8 cellular contexts compared by ENCODE assay signal in the genomic region with DNA sequence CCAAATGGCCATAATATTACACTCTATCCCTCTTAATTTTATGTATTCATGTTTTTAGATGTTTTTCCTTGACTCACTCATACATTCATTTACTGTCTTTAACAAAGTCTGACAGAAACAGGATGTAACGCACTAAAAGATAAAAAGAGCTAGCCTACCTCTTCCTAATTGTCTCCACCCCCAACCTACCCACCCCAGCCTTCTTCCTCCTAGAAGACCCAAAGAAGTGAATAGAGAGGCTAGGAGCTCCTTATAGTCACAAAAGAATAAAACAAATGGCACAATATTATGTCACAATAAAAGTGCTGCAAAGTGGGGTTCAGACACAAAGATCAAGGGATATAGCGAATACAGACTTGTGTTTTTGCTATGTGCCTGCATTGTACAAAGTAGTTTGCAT. TPM values are rescaled to one million over a fixed set of nuclear protein-coding genes. Genes with fewer than 3 reads are reported as not detected.
DNase-seq lines count a peak whose midpoint lies in the region; ATAC-seq and TF ChIP-seq lines count a peak whose summit lies in the region.

No MANE protein-coding gene starts in this region.

- no TSS peak for BruUV-seq in IMR-90 (replicated peaks; lab: Mats Ljungman, UMichigan)

- H3K27me3 ChIP-seq in IMR-90 (ENCODE audit: control insufficient read depth, insufficient read depth, low read length): no peaks in the 10 kb centered on the region
- H3K27me3 ChIP-seq in brain microvascular endothelial cell (replicated peaks): no peaks in the 10 kb centered on the region
- no peaks in the 10 kb centered on the region for H3K27me3 ChIP-seq in mononuclear cell (ENCODE audit: insufficient read depth, low read length)

- peak overlapping the region; percentile 86; the same call in 1 of the 2 replicates for H3K14ac ChIP-seq in IMR-90 (replicated peaks; ENCODE audit: low read depth, low read length)

- H4K20me1 ChIP-seq in IMR-90 (ENCODE audit: insufficient read depth, low read length): no peaks in the 10 kb centered on the region

- H3K4ac ChIP-seq in IMR-90 (ENCODE audit: low read depth, low read length): peak overlapping the region; percentile 86

- peak overlapping the region; percentile 75 for H3K9ac ChIP-seq in IMR-90 (ENCODE audit: low read depth, low read length)

- intact Hi-C loops in IMR-90 (cut with micrococcal nuclease): no loop called here

- H2BK20ac ChIP-seq in IMR-90 (ENCODE audit: low read depth, low read length): no peak overlapping the region

- 20% methylated on average over 1 of the region's 2 CpGs; no CpG with 5 or more reads in 1 of the 2 experiments for WGBS in IMR-90 (ENCODE audit: extremely low coverage in 2 of 2, insufficient read length in 1 of 2), 2 experiments

- H3K4me2 ChIP-seq in IMR-90 (ENCODE audit: low read depth, low read length): peak overlapping the region; percentile 97

- TF ChIP-seq RAD21 in IMR-90 (IDR thresholded peaks at IDR 0.05; ENCODE audit: low read length): no peak

- no peak overlapping the region for H2AFZ ChIP-seq in IMR-90 (replicated peaks; ENCODE audit: low read length, poor library complexity)

- H3K9me3 ChIP-seq in IMR-90 (ENCODE audit: control insufficient read depth, insufficient read depth, low read length) (no peaks in the 10 kb centered on the region), mononuclear cell (ENCODE audit: low read depth, low read length) (no peaks in the 10 kb centered on the region)

- H3K4me1 ChIP-seq in IMR-90 (ENCODE audit: control insufficient read depth, insufficient read depth, low read length) (no peaks in the 10 kb centered on the region), mononuclear cell (ENCODE audit: insufficient read depth, low read length) (peaks cover 23% of the 10 kb centered on the region)

- peak overlapping the region; percentile 34 for H3K23ac ChIP-seq in IMR-90 (ENCODE audit: low read depth, low read length)

- H3K56ac ChIP-seq in IMR-90 (ENCODE audit: extremely low read depth, insufficient read depth, low read length): peak overlapping the region; percentile 26; the same call in 1 of the 2 replicates

- H3K4me3 ChIP-seq in IMR-90 (ENCODE audit: insufficient read depth, low read depth, low read length) (peak overlapping the region; percentile 64), brain microvascular endothelial cell (ENCODE audit: low read depth, low read length) (peak overlapping the region; percentile 86), mononuclear cell (ENCODE audit: low read length) (peak overlapping the region; percentile 80)

- POLR2A ChIA-PET in IMR-90 (lab: Charles Lee; ENCODE audit: unreplicated experiment): no interaction called here

- peak overlapping the region; percentile 29; the same call in 1 of the 2 replicates for H4K5ac ChIP-seq in IMR-90 (ENCODE audit: low read depth, low read length)

- ATAC-seq in IMR-90 (ENCODE audit: low read depth): no peak

- H3K36me3 ChIP-seq in IMR-90 (ENCODE audit: control insufficient read depth, insufficient read depth, low read length) (peaks cover 11% of the 10 kb centered on the region), brain microvascular endothelial cell (replicated peaks) (peaks cover 15% of the 10 kb centered on the region)

- DNase-seq in IMR-90: no peak
- DNase-seq in brain microvascular endothelial cell: no peak
- no peak for DNase-seq in NCI-H1092 (lab: John Stamatoyannopoulos, UW)
- no peak for DNase-seq in DMS53 (lab: John Stamatoyannopoulos, UW)
- DNase-seq in activated CD4-positive, CD25-positive, alpha-beta regulatory T cell treated with anti-CD3 and anti-CD28 coated beads, Interleukin-2, amount 50 U/mL, for 72 hours: no peak
- no peak for DNase-seq in ureter (ENCODE audit: low spot score)

- H4K8ac ChIP-seq in IMR-90 (ENCODE audit: low read depth in 2 of 2, low read length in 2 of 2): peak overlapping the region; percentile 76 to 97; a peak in 3 of 4 replicates

- H2BK120ac ChIP-seq in IMR-90 (ENCODE audit: low read depth, low read length): no peak overlapping the region

- no peak overlapping the region for H2AK5ac ChIP-seq in IMR-90 (ENCODE audit: low read depth, low read length)

- dilution Hi-C loops in IMR-90 (cut with HindIII; ENCODE audit: low sequenced_read_pairs, unreplicated experiment): no loop called here

- H3K27ac ChIP-seq in 22Rv1: peak overlapping the region; percentile 93; the same call in 1 of the 2 replicates
- no peak overlapping the region for H3K27ac ChIP-seq in IMR-90 (ENCODE audit: insufficient read depth, low read length)
- H3K27ac ChIP-seq in brain microvascular endothelial cell: peak overlapping the region; percentile 99

- H4K91ac ChIP-seq in IMR-90 (ENCODE audit: insufficient read depth, low read depth, low read length): no peak overlapping the region

- in situ Hi-C loops in IMR-90 (cut with MboI; ENCODE audit: low sequenced_read_pairs): no loop called here
- in situ Hi-C loops in brain microvascular endothelial cell (cut with HindIII; ENCODE audit: low pct_ligation_motif_present, low sequenced_read_pairs): no loop called here

- CTCF ChIA-PET in IMR-90 (lab: Yijun Ruan, JAX): no interaction called here

- H3K9me1 ChIP-seq in IMR-90 (ENCODE audit: insufficient read depth, low read length): no peaks in the 10 kb centered on the region

- no peak overlapping the region for H2BK15ac ChIP-seq in IMR-90 (ENCODE audit: low read depth, low read length)

- H2BK5ac ChIP-seq in IMR-90 (ENCODE audit: low read depth, low read length, poor library complexity, severe bottlenecking): no peak overlapping the region

- H3K79me1 ChIP-seq in IMR-90 (ENCODE audit: low read depth in 1 of 2, low read length in 2 of 2): peaks cover 16 to 36% of the 10 kb centered on the region in 2 experiments

- no peak overlapping the region for H3K18ac ChIP-seq in IMR-90 (ENCODE audit: low read depth, low read length)

- peak overlapping the region; percentile 92 for H2AK9ac ChIP-seq in IMR-90 (replicated peaks; ENCODE audit: low read depth, low read length, poor library complexity)

- TF ChIP-seq POLR2A in IMR-90 (IDR thresholded peaks at IDR 0.05; ENCODE audit: low read depth, low read length): no peak

- TF ChIP-seq CTCF in 22Rv1 (IDR thresholded peaks at IDR 0.05): no peak
- TF ChIP-seq CTCF in IMR-90 (conservative IDR thresholded peaks at IDR 0.05; ENCODE audit: low read depth, low read length): no peak
- no peak for TF ChIP-seq CTCF in brain microvascular endothelial cell (IDR thresholded peaks at IDR 0.05; ENCODE audit: low read depth, low read length, missing control alignments)

TF ChIP-seq in IMR-90, 13 proteins besides CTCF, POLR2A, EP300 and RAD21:
- TF ChIP-seq MXI1 (IDR thresholded peaks at IDR 0.05; ENCODE audit: borderline replicate concordance, low read depth, low read length) (no peak), MAFK (IDR thresholded peaks at IDR 0.05; ENCODE audit: low read depth, low read length) (no peak), RFX5 (IDR thresholded peaks at IDR 0.05; ENCODE audit: low read depth, low read length) (no peak), CEBPB (IDR thresholded peaks at IDR 0.05; ENCODE audit: low read depth, low read length) (no peak), FOS (IDR thresholded peaks at IDR 0.05; ENCODE audit: low read depth, low read length) (no peak), RCOR1 (IDR thresholded peaks at IDR 0.05; ENCODE audit: insufficient replicate concordance, low read length) (no peak), MAZ (IDR thresholded peaks at IDR 0.05; ENCODE audit: borderline replicate concordance, low read depth, low read length) (no peak), CHD1 (IDR thresholded peaks at IDR 0.05; ENCODE audit: low read depth, low read length) (no peak), BHLHE40 (IDR thresholded peaks at IDR 0.05; ENCODE audit: low read depth, low read length) (no peak), SMC3 (IDR thresholded peaks at IDR 0.05; ENCODE audit: low read depth, low read length) (no peak)
- TF ChIP-seq, protein P1, sequence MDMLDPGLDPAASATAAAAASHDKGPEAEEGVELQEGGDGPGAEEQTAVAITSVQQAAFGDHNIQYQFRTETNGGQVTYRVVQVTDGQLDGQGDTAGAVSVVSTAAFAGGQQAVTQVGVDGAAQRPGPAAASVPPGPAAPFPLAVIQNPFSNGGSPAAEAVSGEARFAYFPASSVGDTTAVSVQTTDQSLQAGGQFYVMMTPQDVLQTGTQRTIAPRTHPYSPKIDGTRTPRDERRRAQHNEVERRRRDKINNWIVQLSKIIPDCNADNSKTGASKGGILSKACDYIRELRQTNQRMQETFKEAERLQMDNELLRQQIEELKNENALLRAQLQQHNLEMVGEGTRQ (IDR thresholded peaks at IDR 0.05; ENCODE audit: low read depth, low read length): no peak
TF ChIP-seq in IMR-90: peak in this region for 0.

RNA-seq across cellular contexts. Expression of a gene that starts 0.7 kb away (rescaled TPM):
- total RNA-seq in IMR-90 (2012; rRNA removed): 18.3 and 23.6 TPM in 2 replicates
- polyA plus RNA-seq in IMR-90 (2012; rRNA removed): 7.4 and 10.1 TPM in 2 replicates
- 0.81 and 1.8 TPM in 2 replicates for polyA plus RNA-seq in IMR-90 (2012; cell fraction: cytosol; rRNA removed)
- polyA plus RNA-seq in IMR-90 (2012; cell fraction: nucleus; rRNA removed; ENCODE audit: low replicate concordance): 1.8 and 19.2 TPM in 2 replicates
- 34.2 TPM for total RNA-seq in mononuclear cell
- total RNA-seq in ureter: 60.2 TPM

RNA-seq across cellular contexts. Expression of a gene that starts 1.3 kb away (rescaled TPM):
- total RNA-seq in IMR-90 (2012; rRNA removed): 1.4 and 3.6 TPM in 2 replicates
- 0.90 and 2.0 TPM in 2 replicates for polyA plus RNA-seq in IMR-90 (2012; rRNA removed)
- polyA plus RNA-seq in IMR-90 (2012; cell fraction: cytosol; rRNA removed): 0.32 and 0.49 TPM in 2 replicates
- 1.2 TPM in 2 replicates for polyA plus RNA-seq in IMR-90 (2012; cell fraction: nucleus; rRNA removed; ENCODE audit: low replicate concordance)
- total RNA-seq in mononuclear cell: 12.5 TPM
- total RNA-seq in ureter: 10.6 TPM

RNA-seq across cellular contexts. Expression of a gene that starts 31.0 kb away (rescaled TPM):
- total RNA-seq in IMR-90 (2012; rRNA removed) (383 and 414 TPM in 2 replicates), mononuclear cell (87.9 TPM), ureter (269 TPM)
- 64.1 and 85.3 TPM in 2 replicates for polyA plus RNA-seq in IMR-90 (2012; rRNA removed)
- polyA plus RNA-seq in IMR-90 (2012; cell fraction: cytosol; rRNA removed): 24.0 and 35.8 TPM in 2 replicates
- polyA plus RNA-seq in IMR-90 (2012; cell fraction: nucleus; rRNA removed; ENCODE audit: low replicate concordance): 24.1 and 176 TPM in 2 replicates
